ENCODE assay signal across 21 cellular contexts in the genomic region with DNA sequence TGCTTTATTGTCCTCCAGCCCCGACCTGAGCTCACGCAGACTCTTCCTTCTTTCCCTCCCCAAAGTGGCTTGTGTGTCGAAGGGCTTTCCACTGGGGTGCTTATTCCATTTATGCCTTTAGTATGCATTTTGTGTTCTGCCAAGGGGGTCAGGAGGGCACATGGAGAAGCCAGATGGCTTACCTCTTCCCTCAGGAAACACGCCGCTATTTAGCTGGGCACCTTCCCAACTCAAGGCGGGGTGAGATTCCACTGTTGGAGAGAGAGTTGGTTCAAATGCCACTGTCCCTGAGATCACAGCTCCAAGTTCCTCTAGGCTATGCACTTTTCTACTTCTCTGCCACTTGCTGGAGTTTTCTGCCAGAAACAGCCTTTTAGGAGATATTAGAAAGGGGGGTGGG.
DNase-seq lines count a peak whose midpoint lies in the region; ATAC-seq, FAIRE-seq and TF ChIP-seq lines count a peak whose summit lies in the region.
"Had no signal": no experiment of that assay in that cellular context is flagged by ENCODE, and none has a peak within 500 bp of the region (broad histone marks: within the 10 kb centered on the region; RNA-seq: fewer than 3 reads in every experiment).

No MANE protein-coding gene starts in this region.

- TF ChIP-seq RAD21 in liver (IDR thresholded peaks at IDR 0.05): no peak

- FAIRE-seq in urothelium cell line (lab: Jason Lieb, UNC): no peak
- FAIRE-seq: colon had no signal

- intact Hi-C loops in right lobe of liver (cut with DNase I): no loop called here
- intact Hi-C loops in activated CD4-positive, alpha-beta T cell treated with anti-CD3 and anti-CD28 coated beads, Interleukin-2, amount 10 ng/mL, durations not matched to agents 24 days and 14 days (cut with micrococcal nuclease): no loop called here

- no peak overlapping the region for H3K9ac ChIP-seq in liver (ENCODE audit: low read depth in 1 of 2, low read length in 2 of 2)
- no peak overlapping the region for H3K9ac ChIP-seq in rectal smooth muscle tissue (ENCODE audit: low read length)

- TF ChIP-seq CTCF in liver (IDR thresholded peaks at IDR 0.05; ENCODE audit: low read depth, low read length, missing input control) (no peak), right lobe of liver (IDR thresholded peaks at IDR 0.05) (no peak), gastroesophageal sphincter (IDR thresholded peaks at IDR 0.05) (no peak)

- H3K9me3 ChIP-seq in liver (ENCODE audit: control insufficient read depth in 4 of 4, low read length in 3 of 4): no peaks in the 10 kb centered on the region
- no peaks in the 10 kb centered on the region for H3K9me3 ChIP-seq in right lobe of liver
- no peaks in the 10 kb centered on the region for H3K9me3 ChIP-seq in gastroesophageal sphincter
- H3K9me3 ChIP-seq: left lung had no signal

- no peaks in the 10 kb centered on the region for H3K36me3 ChIP-seq in liver (ENCODE audit: control insufficient read depth in 4 of 4, insufficient read depth in 3 of 4, low read depth in 1 of 4, low read length in 3 of 4)
- no peaks in the 10 kb centered on the region for H3K36me3 ChIP-seq in right lobe of liver
- no peaks in the 10 kb centered on the region for H3K36me3 ChIP-seq in gastroesophageal sphincter
- H3K36me3 ChIP-seq in rectal smooth muscle tissue (ENCODE audit: control insufficient read depth, insufficient read depth, low read length): no peaks in the 10 kb centered on the region
- H3K36me3 ChIP-seq: heart left ventricle, left lung had no signal

- TF ChIP-seq EP300 in gastroesophageal sphincter (IDR thresholded peaks at IDR 0.05): no peak

- H3K27ac ChIP-seq in liver (ENCODE audit: low read depth in 1 of 2, low read length in 2 of 2) (no peak overlapping the region), right lobe of liver (no peak overlapping the region), gastroesophageal sphincter (peak overlapping the region; percentile 58 to 79 (median 66)), rectal smooth muscle tissue (ENCODE audit: low read depth, low read length) (peak overlapping the region; percentile 73)
- H3K27ac ChIP-seq: left lung had no signal

- no peak overlapping the region for H3K27ac Mint-ChIP-seq in activated CD4-positive, alpha-beta T cell treated with anti-CD3 and anti-CD28 coated beads, Interleukin-2, amount 10 ng/mL, durations not matched to agents 24 days and 14 days
- H3K27ac Mint-ChIP-seq: activated naive CD4-positive, alpha-beta T cell treated with anti-CD3 and anti-CD28 coated beads, Interleukin-2, amount 50 U/mL, for 24 hours; activated T-helper 1 cell treated with anti-CD3 and anti-CD28 coated beads, Interleukin-12 subunit alpha, Interleukin-12 subunit beta, Interleukin-2, Interleukin-4 antibody, amounts not matched to agents 30 ng/mL and 10 ng/mL and 1 ng/mL, durations not matched to agents 14 hours and 24 hours and 36 hours had no signal

- H3K27me3 ChIP-seq in liver (ENCODE audit: control insufficient read depth in 4 of 4, insufficient read depth in 4 of 4, low read length in 3 of 4): no peaks in the 10 kb centered on the region
- H3K27me3 ChIP-seq in right lobe of liver: no peaks in the 10 kb centered on the region
- H3K27me3 ChIP-seq in gastroesophageal sphincter: no peaks in the 10 kb centered on the region
- H3K27me3 ChIP-seq in rectal smooth muscle tissue (ENCODE audit: control insufficient read depth, insufficient read depth, low read length): no peaks in the 10 kb centered on the region
- H3K27me3 ChIP-seq: heart left ventricle, left lung had no signal

- no peaks in the 10 kb centered on the region for H3K27me3 Mint-ChIP-seq in activated CD4-positive, alpha-beta T cell treated with anti-CD3 and anti-CD28 coated beads, Interleukin-2, amount 10 ng/mL, durations not matched to agents 24 days and 14 days
- H3K27me3 Mint-ChIP-seq: activated naive CD4-positive, alpha-beta T cell treated with anti-CD3 and anti-CD28 coated beads, Interleukin-2, amount 50 U/mL, for 24 hours had no signal

- TF ChIP-seq POLR2A in right lobe of liver (IDR thresholded peaks at IDR 0.05) (no peak), gastroesophageal sphincter (IDR thresholded peaks at IDR 0.05) (no peak)

- no peak for DNase-seq in right lobe of liver
- DNase-seq in urothelium cell line (ENCODE audit: low spot score): no peak
- DNase-seq in activated CD4-positive, alpha-beta T cell treated with anti-CD3 and anti-CD28 coated beads, Interleukin-2, amount 10 ng/mL, durations not matched to agents 24 days and 14 days: no peak
- no peak for DNase-seq in amygdala (lab: John Stamatoyannopoulos, UW)
- DNase-seq: activated CD4-positive, alpha-beta T cell treated with anti-CD3 and anti-CD28 coated beads for 1 hour; COR-L47; HCEC 1CT; Kasumi-1; left lung; NCI-H1105 treated with DMSO at 0.1 percent for 48 hours; NCI-H524 treated with DMSO at 0.1 percent for 48 hours; stimulated activated CD4-positive, alpha-beta T cell treated with anti-CD3 and anti-CD28 coated beads, Interleukin-2, amount 100 ng/mL, for 24 hours; stimulated activated naive CD4-positive, alpha-beta T cell treated with Interleukin-2 at 50 U/mL for 16 hours had no signal

- H3K36me3 Mint-ChIP-seq in activated CD4-positive, alpha-beta T cell treated with anti-CD3 and anti-CD28 coated beads, Interleukin-2, amount 10 ng/mL, durations not matched to agents 24 days and 14 days (ENCODE audit: low read depth): no peaks in the 10 kb centered on the region
- H3K36me3 Mint-ChIP-seq: activated naive CD4-positive, alpha-beta T cell treated with anti-CD3 and anti-CD28 coated beads, Interleukin-2, amount 50 U/mL, for 24 hours had no signal

- no peak for ATAC-seq in right lobe of liver
- peak; percentile 74 for ATAC-seq in gastroesophageal sphincter
- no peak for ATAC-seq in GM21526 (IDR thresholded peaks at IDR 0.05; ENCODE audit: low FRiP score, unreplicated experiment)
- ATAC-seq: heart left ventricle, left lung had no signal

- no peaks in the 10 kb centered on the region for H3K4me1 Mint-ChIP-seq in activated CD4-positive, alpha-beta T cell treated with anti-CD3 and anti-CD28 coated beads, Interleukin-2, amount 10 ng/mL, durations not matched to agents 24 days and 14 days
- H3K4me1 Mint-ChIP-seq: activated naive CD4-positive, alpha-beta T cell treated with anti-CD3 and anti-CD28 coated beads, Interleukin-2, amount 50 U/mL, for 24 hours had no signal

- no peaks in the 10 kb centered on the region for H3K4me1 ChIP-seq in liver (ENCODE audit: control insufficient read depth in 4 of 4, insufficient read depth in 4 of 4, low read length in 3 of 4)
- no peaks in the 10 kb centered on the region for H3K4me1 ChIP-seq in right lobe of liver
- H3K4me1 ChIP-seq in gastroesophageal sphincter: peaks cover 0 to 32% (median 0%) of the 10 kb centered on the region in 3 donors
- H3K4me1 ChIP-seq in rectal smooth muscle tissue (ENCODE audit: control insufficient read depth, insufficient read depth, low read length): peaks cover 24% of the 10 kb centered on the region
- H3K4me1 ChIP-seq: heart left ventricle, left lung had no signal

- H3K4me3 ChIP-seq in liver (ENCODE audit: low read depth in 1 of 3, low read length in 3 of 3) (no peak overlapping the region), right lobe of liver (no peak overlapping the region), gastroesophageal sphincter (peak overlapping the region in 1 of 2 donors; percentile 17), rectal smooth muscle tissue (ENCODE audit: low read length) (peak overlapping the region; percentile 4)
- H3K4me3 ChIP-seq: heart left ventricle, left lung had no signal

- H3K9me3 Mint-ChIP-seq in activated CD4-positive, alpha-beta T cell treated with anti-CD3 and anti-CD28 coated beads, Interleukin-2, amount 10 ng/mL, durations not matched to agents 24 days and 14 days: no peaks in the 10 kb centered on the region
- H3K9me3 Mint-ChIP-seq: activated T-helper 1 cell treated with anti-CD3 and anti-CD28 coated beads, Interleukin-12 subunit alpha, Interleukin-12 subunit beta, Interleukin-2, Interleukin-4 antibody, amounts not matched to agents 30 ng/mL and 10 ng/mL and 1 ng/mL, durations not matched to agents 14 hours and 24 hours and 36 hours had no signal

- 88% methylated on average over 6 of the region's 6 CpGs for WGBS in liver
- WGBS in right lobe of liver (ENCODE audit: insufficient coverage, low coverage, low lambda C conversion rate, missing lambda C conversion rate): 87% methylated on average over 4 of the region's 6 CpGs
- WGBS in gastroesophageal sphincter (ENCODE audit: low coverage in 1 of 2), 2 donors: 0 to 11% methylated on average over 2 to 5 of the region's 6 CpGs

- no peak overlapping the region for H3K4me3 Mint-ChIP-seq in activated CD4-positive, alpha-beta T cell treated with anti-CD3 and anti-CD28 coated beads, Interleukin-2, amount 10 ng/mL, durations not matched to agents 24 days and 14 days
- H3K4me3 Mint-ChIP-seq: activated naive CD4-positive, alpha-beta T cell treated with anti-CD3 and anti-CD28 coated beads, Interleukin-2, amount 50 U/mL, for 24 hours; activated T-helper 1 cell treated with anti-CD3 and anti-CD28 coated beads, Interleukin-12 subunit alpha, Interleukin-12 subunit beta, Interleukin-2, Interleukin-4 antibody, amounts not matched to agents 30 ng/mL and 10 ng/mL and 1 ng/mL, durations not matched to agents 14 hours and 24 hours and 36 hours had no signal

TF ChIP-seq in liver, 16 proteins besides CTCF, POLR2A, EP300 and RAD21:
- TF ChIP-seq RXRA (IDR thresholded peaks at IDR 0.05) (peak in 1 of 2 donors; percentile 7), NR2F2 (IDR thresholded peaks at IDR 0.05) (peak; percentile 53), SP1 (IDR thresholded peaks at IDR 0.05) (no peak)

Comparison
In these comparisons a context has a peak if more than half of its experiments do, and no peak if none do; other contexts are left out.
1. H3K27ac ChIP-seq: peak in gastroesophageal sphincter (4 of 4) and rectal smooth muscle tissue (single experiment); none in liver (0 of 2) and right lobe of liver (0 of 3).